1 cellular context compared by ENCODE assay signal in the genomic region with DNA sequence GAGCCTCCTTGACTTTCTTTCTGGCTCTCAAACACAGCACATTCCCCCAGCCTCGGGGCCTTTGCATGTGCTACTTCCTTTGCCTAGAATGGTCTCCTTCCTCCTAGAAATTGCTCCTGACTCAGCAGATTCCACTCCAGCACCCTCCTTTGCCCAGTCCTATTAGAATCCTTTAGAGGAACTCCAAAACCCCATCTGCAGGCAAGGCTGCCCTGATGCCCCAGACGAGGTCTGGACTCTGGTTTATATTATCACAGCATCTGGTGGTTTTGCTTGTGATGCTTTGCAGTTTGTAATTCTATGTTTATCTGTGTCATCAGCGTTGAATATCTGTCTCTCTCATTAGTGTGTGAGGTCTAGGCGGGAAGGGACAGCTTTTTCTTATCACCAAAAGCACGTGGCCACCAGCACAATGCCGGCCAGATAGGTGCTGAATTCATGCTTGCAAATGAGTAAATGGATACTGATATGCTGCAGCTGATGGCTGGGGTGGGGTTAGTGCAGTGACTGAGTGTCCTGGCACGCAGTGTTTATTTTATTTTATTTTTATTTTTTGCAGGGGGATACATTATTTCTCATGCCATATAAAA.
TF ChIP-seq lines count a peak whose summit lies in the region.

No MANE protein-coding gene starts in this region.

TF ChIP-seq in SK-N-SH, 30 proteins besides CTCF, POLR2A, EP300 and RAD21 (continued from another document):
- TF ChIP-seq, protein P1, sequence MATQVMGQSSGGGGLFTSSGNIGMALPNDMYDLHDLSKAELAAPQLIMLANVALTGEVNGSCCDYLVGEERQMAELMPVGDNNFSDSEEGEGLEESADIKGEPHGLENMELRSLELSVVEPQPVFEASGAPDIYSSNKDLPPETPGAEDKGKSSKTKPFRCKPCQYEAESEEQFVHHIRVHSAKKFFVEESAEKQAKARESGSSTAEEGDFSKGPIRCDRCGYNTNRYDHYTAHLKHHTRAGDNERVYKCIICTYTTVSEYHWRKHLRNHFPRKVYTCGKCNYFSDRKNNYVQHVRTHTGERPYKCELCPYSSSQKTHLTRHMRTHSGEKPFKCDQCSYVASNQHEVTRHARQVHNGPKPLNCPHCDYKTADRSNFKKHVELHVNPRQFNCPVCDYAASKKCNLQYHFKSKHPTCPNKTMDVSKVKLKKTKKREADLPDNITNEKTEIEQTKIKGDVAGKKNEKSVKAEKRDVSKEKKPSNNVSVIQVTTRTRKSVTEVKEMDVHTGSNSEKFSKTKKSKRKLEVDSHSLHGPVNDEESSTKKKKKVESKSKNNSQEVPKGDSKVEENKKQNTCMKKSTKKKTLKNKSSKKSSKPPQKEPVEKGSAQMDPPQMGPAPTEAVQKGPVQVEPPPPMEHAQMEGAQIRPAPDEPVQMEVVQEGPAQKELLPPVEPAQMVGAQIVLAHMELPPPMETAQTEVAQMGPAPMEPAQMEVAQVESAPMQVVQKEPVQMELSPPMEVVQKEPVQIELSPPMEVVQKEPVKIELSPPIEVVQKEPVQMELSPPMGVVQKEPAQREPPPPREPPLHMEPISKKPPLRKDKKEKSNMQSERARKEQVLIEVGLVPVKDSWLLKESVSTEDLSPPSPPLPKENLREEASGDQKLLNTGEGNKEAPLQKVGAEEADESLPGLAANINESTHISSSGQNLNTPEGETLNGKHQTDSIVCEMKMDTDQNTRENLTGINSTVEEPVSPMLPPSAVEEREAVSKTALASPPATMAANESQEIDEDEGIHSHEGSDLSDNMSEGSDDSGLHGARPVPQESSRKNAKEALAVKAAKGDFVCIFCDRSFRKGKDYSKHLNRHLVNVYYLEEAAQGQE (IDR thresholded peaks at IDR 0.05; ENCODE audit: low read depth, low read length) = no peak
- TF ChIP-seq FOXJ3 (CRISPR knock-in tag; IDR thresholded peaks at IDR 0.05) (peak; percentile 76; the same call in 1 of the 2 replicates), JUND (IDR thresholded peaks at IDR 0.05) (no peak), RCOR1 (IDR thresholded peaks at IDR 0.05; ENCODE audit: low read length) (peak; percentile 94), RXRA (IDR thresholded peaks at IDR 0.05; ENCODE audit: borderline replicate concordance, low read depth) (no peak), GABPA (IDR thresholded peaks at IDR 0.05; ENCODE audit: low read depth) (no peak), CHD2 (IDR thresholded peaks at IDR 0.05; ENCODE audit: low read length, partially characterized antibody) (peak; percentile 60), NFIC (IDR thresholded peaks at IDR 0.05; ENCODE audit: borderline replicate concordance) (no peak), MEF2A (IDR thresholded peaks at IDR 0.05; ENCODE audit: borderline replicate concordance, low read depth) (no peak), SMC3 (IDR thresholded peaks at IDR 0.05; ENCODE audit: low read depth, low read length) (no peak)
- TF ChIP-seq, protein P2, sequence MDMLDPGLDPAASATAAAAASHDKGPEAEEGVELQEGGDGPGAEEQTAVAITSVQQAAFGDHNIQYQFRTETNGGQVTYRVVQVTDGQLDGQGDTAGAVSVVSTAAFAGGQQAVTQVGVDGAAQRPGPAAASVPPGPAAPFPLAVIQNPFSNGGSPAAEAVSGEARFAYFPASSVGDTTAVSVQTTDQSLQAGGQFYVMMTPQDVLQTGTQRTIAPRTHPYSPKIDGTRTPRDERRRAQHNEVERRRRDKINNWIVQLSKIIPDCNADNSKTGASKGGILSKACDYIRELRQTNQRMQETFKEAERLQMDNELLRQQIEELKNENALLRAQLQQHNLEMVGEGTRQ (IDR thresholded peaks at IDR 0.05; ENCODE audit: borderline replicate concordance, low read depth, low read length) = no peak
- TF ChIP-seq, protein P3, sequence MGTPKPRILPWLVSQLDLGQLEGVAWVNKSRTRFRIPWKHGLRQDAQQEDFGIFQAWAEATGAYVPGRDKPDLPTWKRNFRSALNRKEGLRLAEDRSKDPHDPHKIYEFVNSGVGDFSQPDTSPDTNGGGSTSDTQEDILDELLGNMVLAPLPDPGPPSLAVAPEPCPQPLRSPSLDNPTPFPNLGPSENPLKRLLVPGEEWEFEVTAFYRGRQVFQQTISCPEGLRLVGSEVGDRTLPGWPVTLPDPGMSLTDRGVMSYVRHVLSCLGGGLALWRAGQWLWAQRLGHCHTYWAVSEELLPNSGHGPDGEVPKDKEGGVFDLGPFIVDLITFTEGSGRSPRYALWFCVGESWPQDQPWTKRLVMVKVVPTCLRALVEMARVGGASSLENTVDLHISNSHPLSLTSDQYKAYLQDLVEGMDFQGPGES (IDR thresholded peaks at IDR 0.05; ENCODE audit: low read depth, low read length) = no peak
- TF ChIP-seq, protein P4, sequence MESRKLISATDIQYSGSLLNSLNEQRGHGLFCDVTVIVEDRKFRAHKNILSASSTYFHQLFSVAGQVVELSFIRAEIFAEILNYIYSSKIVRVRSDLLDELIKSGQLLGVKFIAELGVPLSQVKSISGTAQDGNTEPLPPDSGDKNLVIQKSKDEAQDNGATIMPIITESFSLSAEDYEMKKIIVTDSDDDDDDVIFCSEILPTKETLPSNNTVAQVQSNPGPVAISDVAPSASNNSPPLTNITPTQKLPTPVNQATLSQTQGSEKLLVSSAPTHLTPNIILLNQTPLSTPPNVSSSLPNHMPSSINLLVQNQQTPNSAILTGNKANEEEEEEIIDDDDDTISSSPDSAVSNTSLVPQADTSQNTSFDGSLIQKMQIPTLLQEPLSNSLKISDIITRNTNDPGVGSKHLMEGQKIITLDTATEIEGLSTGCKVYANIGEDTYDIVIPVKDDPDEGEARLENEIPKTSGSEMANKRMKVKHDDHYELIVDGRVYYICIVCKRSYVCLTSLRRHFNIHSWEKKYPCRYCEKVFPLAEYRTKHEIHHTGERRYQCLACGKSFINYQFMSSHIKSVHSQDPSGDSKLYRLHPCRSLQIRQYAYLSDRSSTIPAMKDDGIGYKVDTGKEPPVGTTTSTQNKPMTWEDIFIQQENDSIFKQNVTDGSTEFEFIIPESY (IDR thresholded peaks at IDR 0.05; ENCODE audit: borderline replicate concordance, low read depth) = no peak
TF ChIP-seq in SK-N-SH: peak in this region for 6.
